8 cellular contexts compared by ENCODE assay signal in the genomic region with DNA sequence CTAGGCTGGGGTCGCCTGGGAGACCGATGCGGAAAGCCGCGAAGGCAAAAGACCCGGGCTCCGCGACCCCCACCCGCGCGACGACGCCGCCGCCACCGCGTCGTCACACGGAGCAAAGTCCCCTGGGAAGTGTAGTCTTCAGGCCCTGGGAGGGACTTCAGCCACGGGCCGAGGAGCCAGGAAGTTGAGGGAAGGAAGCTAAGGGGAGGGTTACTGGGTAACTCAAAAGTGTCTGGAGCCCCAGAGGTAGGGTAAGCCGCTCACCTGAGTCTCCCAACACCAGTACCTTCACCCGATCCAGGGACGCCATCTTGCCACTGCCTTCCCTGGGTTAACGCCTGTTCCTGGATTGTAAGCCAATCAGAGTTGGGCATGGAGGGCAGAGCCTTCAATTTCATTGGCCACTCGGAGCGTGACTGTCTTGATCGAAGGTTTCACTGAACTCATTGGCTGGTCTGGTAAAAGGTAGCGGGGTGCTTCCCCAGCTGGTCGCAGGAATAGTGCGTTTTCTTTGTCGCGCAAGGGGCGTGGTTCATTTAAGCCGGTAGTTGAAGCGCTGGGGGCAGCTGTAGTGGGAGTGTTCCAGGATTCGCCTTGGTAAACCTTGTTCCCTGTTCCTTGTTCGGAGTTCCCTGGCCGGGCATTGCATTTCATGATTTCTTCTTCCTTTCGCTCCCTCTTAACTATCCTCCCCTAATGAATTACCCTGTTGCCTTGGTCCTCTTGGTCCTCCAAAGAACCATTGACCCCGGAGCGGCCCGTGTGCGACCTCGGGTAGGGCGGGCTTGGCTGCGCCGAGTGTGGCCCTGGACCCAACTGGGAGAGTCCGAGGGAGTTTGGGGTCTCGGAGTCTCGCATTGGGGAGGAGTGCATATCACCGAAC. TPM values are rescaled to one million over a fixed set of nuclear protein-coding genes. Genes with fewer than 3 reads are reported as not detected.
DNase-seq lines count a peak whose midpoint lies in the region; ATAC-seq and TF ChIP-seq lines count a peak whose summit lies in the region.

GTF2E1 (plus strand) TSS at position 547 of the 883 bp plus-strand sequence. CDS start 7,809 bp downstream, outside the sequence.
A gene with protein sequence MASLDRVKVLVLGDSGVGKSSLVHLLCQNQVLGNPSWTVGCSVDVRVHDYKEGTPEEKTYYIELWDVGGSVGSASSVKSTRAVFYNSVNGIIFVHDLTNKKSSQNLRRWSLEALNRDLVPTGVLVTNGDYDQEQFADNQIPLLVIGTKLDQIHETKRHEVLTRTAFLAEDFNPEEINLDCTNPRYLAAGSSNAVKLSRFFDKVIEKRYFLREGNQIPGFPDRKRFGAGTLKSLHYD (minus strand): TSS at position 319 of the 883 bp plus-strand sequence. CDS start 9 bp downstream, at position 310.

- in situ Hi-C loops in KBM-7 (cut with MboI; ENCODE audit: low pct_unique_long_range_greater_than_20kb, low sequenced_read_pairs), result no loop called here

- H3K27me3 ChIP-seq in mucosa of rectum (ENCODE audit: control insufficient read depth in 2 of 2, insufficient read depth in 2 of 2, low read length in 2 of 2), result no peaks in the 10 kb centered on the region

- TF ChIP-seq POLR2A in erythroblast (IDR thresholded peaks at IDR 0.05; ENCODE audit: low read length), result peak; percentile 93

- peaks cover 40% of the 10 kb centered on the region for H3K4me1 Mint-ChIP-seq in activated T-cell treated with anti-CD3 and anti-CD28 coated beads, Interleukin-2, amount 50 U/mL, for 24 hours (ENCODE audit: low read depth)

- H3K9ac ChIP-seq in mucosa of rectum (ENCODE audit: low read depth in 1 of 2, low read length in 2 of 2), result peak within 1 kb of the TSS; percentile 84 to 98

- H3K4me3 ChIP-seq in mucosa of rectum (ENCODE audit: low read length in 2 of 2), result peak within 1 kb of the TSS; percentile 99 to 100

- peaks cover 46% of the 10 kb centered on the region for H3K36me3 Mint-ChIP-seq in activated T-cell treated with anti-CD3 and anti-CD28 coated beads, Interleukin-2, amount 50 U/mL, for 24 hours (ENCODE audit: low read depth)

- peaks cover 0 to 7% of the 10 kb centered on the region in 2 donors for H3K36me3 ChIP-seq in mucosa of rectum (ENCODE audit: control insufficient read depth in 2 of 2, insufficient read depth in 2 of 2, low read length in 2 of 2)

- peak; percentile 99 for ATAC-seq in GM21717 (IDR thresholded peaks at IDR 0.05; ENCODE audit: unreplicated experiment)

- peak within 1 kb of the TSS; percentile 97 for H3K27ac ChIP-seq in mucosa of rectum (ENCODE audit: low read depth in 2 of 2, low read length in 2 of 2)

- H3K27me3 Mint-ChIP-seq in activated T-cell treated with anti-CD3 and anti-CD28 coated beads, Interleukin-2, amount 50 U/mL, for 24 hours, result no peaks in the 10 kb centered on the region

- peak within 1 kb of the TSS; percentile 98 for H3K27ac Mint-ChIP-seq in activated T-cell treated with anti-CD3 and anti-CD28 coated beads, Interleukin-2, amount 50 U/mL, for 24 hours

- peak within 1 kb of the TSS; percentile 98 for H3K4me3 Mint-ChIP-seq in activated T-cell treated with anti-CD3 and anti-CD28 coated beads, Interleukin-2, amount 50 U/mL, for 24 hours

- H3K9me3 ChIP-seq in mucosa of rectum (ENCODE audit: control insufficient read depth in 2 of 2, low read length in 2 of 2), result no peaks in the 10 kb centered on the region

- H3K4me1 ChIP-seq in mucosa of rectum (ENCODE audit: control insufficient read depth in 2 of 2, insufficient read depth in 2 of 2, low read length in 2 of 2), result peaks cover 6 to 12% of the 10 kb centered on the region in 2 donors

- peaks cover 2% of the 10 kb centered on the region for H3K9me3 Mint-ChIP-seq in activated T-cell treated with anti-CD3 and anti-CD28 coated beads, Interleukin-2, amount 50 U/mL, for 24 hours

- peak; percentile 97 for DNase-seq in DMS153 treated with DMSO at 0.1 percent for 48 hours (lab: John Stamatoyannopoulos, UW; ENCODE audit: unreplicated experiment)
- peak; percentile 100 for DNase-seq in KBM-7
- peak; percentile 96 for DNase-seq in activated T-cell treated with anti-CD3 and anti-CD28 coated beads, Interleukin-2, amount 50 U/mL, for 24 hours
- peak; percentile 99 for DNase-seq in erythroblast (lab: John Stamatoyannopoulos, UW)
- DNase-seq in stimulated activated CD8-positive, alpha-beta memory T cell treated with anti-CD3 and anti-CD28 coated beads, Interleukin-4, amount 100 ng/mL, for 48 hours, result peak; percentile 97

TF ChIP-seq in PFSK-1, 5 proteins besides CTCF, POLR2A, EP300 and RAD21:
- TF ChIP-seq REST (IDR thresholded peaks at IDR 0.05; ENCODE audit: insufficient read depth in 1 of 2, low read depth in 2 of 2, low read length in 2 of 2) (no peak), SIN3A (IDR thresholded peaks at IDR 0.05; ENCODE audit: borderline replicate concordance, insufficient read depth, low read length) (peak; percentile 92; the same call in 1 of the 2 replicates), POLR2AphosphoS5 (IDR thresholded peaks at IDR 0.05; ENCODE audit: low read depth, low read length) (peak; percentile 70), FOXP2 (optimal IDR thresholded peaks at IDR 0.05; ENCODE audit: borderline replicate concordance, extremely low read depth, extremely low read length, insufficient read depth) (no peak), TAF1 (IDR thresholded peaks at IDR 0.05; ENCODE audit: borderline replicate concordance, insufficient read depth, low read length) (peak; percentile 50; the same call in 1 of the 2 replicates)

RNA-seq across cellular contexts. Expression of gene GTF2E1, which starts in this region (rescaled TPM):
- polyA plus RNA-seq in PFSK-1 (2012; ENCODE audit: insufficient read length, low read depth), result 2.2 TPM

RNA-seq across cellular contexts. Expression of the second gene that starts in this region (rescaled TPM):
- polyA plus RNA-seq in PFSK-1 (2012; ENCODE audit: insufficient read length, low read depth), result 8.1 TPM

Comparison
In these comparisons a context has a peak if more than half of its experiments do, and no peak if none do; other contexts are left out.
1. Peak in every context shown above with its lines: DNase-seq, ATAC-seq, H3K4me3 ChIP-seq and H3K27ac ChIP-seq.